23 cellular contexts compared by ENCODE assay signal in genomic region chr1:236754525-236755210, GRCh38. TPM values are rescaled to one million over a fixed set of nuclear protein-coding genes. Genes with fewer than 3 reads are reported as not detected.
DNase-seq lines count a peak whose midpoint lies in the region; ATAC-seq and TF ChIP-seq lines count a peak whose summit lies in the region.
"Had no signal": no experiment of that assay in that cellular context is flagged by ENCODE, and none has a peak within 500 bp of the region (broad histone marks: within the 10 kb centered on the region; RNA-seq: fewer than 3 reads in every experiment).

No MANE protein-coding gene starts in this region.

- peaks cover 2% of the 10 kb centered on the region for H3K79me2 ChIP-seq in trophoblast cell (ENCODE audit: control insufficient read depth, insufficient read depth, low read length, poor library complexity)

- no peaks in the 10 kb centered on the region for H3K36me3 Mint-ChIP-seq in CD14-positive monocyte
- H3K36me3 Mint-ChIP-seq: CD8-positive, alpha-beta memory T cell had no signal

- H3K14ac ChIP-seq in trophoblast cell (ENCODE audit: low read length): peak overlapping the region; percentile 8

- no peak overlapping the region for H3K4me3 Mint-ChIP-seq in CD14-positive monocyte
- H3K4me3 Mint-ChIP-seq: B cell; CD8-positive, alpha-beta memory T cell had no signal

- peaks cover 8% of the 10 kb centered on the region for H3K4me1 Mint-ChIP-seq in CD14-positive monocyte

- H2BK120ac ChIP-seq in trophoblast cell (ENCODE audit: insufficient read depth, low read length, poor library complexity): peak overlapping the region; percentile 59

- no peak for TF ChIP-seq CTCF in cardiac muscle cell (IDR thresholded peaks at IDR 0.05; ENCODE audit: low read depth, low read length)
- no peak for TF ChIP-seq CTCF in right atrium auricular region (IDR thresholded peaks at IDR 0.05)
- no peak for TF ChIP-seq CTCF in CD14-positive monocyte (IDR thresholded peaks at IDR 0.05)
- TF ChIP-seq CTCF in GM13976 (IDR thresholded peaks at IDR 0.05; ENCODE audit: borderline replicate concordance, control extremely low read depth, extremely low read depth, insufficient read depth, missing control alignments): no peak

- no peak for DNase-seq in cardiac muscle cell (ENCODE audit: low read depth in 1 of 2, low spot score in 1 of 2)
- DNase-seq in Right ventricle myocardium superior: no peak
- peak; percentile 63 for DNase-seq in ELF-1 (ENCODE audit: low read depth, low spot score)
- DNase-seq in right atrium auricular region (ENCODE audit: low spot score): no peak
- DNase-seq in trophoblast cell: no peak
- no peak for DNase-seq in CD14-positive monocyte (ENCODE audit: low spot score)
- DNase-seq in GM13976 (ENCODE audit: low spot score): no peak
- DNase-seq: CD8-positive, alpha-beta memory T cell; DMS 273 treated with DMSO at 0.1 percent for 48 hours; DND-41; Karpas-422; NCI-H1092; NCI-H1417 treated with DMSO at 0.1 percent for 48 hours; NCI-H1694 treated with DMSO at 0.1 percent for 48 hours; NCI-H2081; NCI-H2227 treated with DMSO at 0.1 percent for 48 hours; NCI-H526 treated with DMSO at 0.1 percent for 48 hours; PC-9; SHP77 had no signal

- in situ Hi-C loops in GM13976 (cut with MboI; ENCODE audit: low sequenced_read_pairs, unreplicated experiment): no loop called here

- peak overlapping the region; percentile 24 for H2BK5ac ChIP-seq in trophoblast cell (ENCODE audit: low read depth, low read length, poor library complexity)

- no peak overlapping the region for H4K12ac ChIP-seq in trophoblast cell (ENCODE audit: low read depth, low read length)

- H3K36me3 ChIP-seq in cardiac muscle cell (peaks cover 79% of the 10 kb centered on the region), right atrium auricular region (peaks cover 82% of the 10 kb centered on the region), trophoblast cell (ENCODE audit: control insufficient read depth in 1 of 2, insufficient read depth in 2 of 2, low read length in 2 of 2) (no peaks in the 10 kb centered on the region)

- H3K4me1 ChIP-seq in cardiac muscle cell (ENCODE audit: low read depth) (peaks cover 17% of the 10 kb centered on the region), right atrium auricular region (peaks cover 0 to 16% of the 10 kb centered on the region in 2 donors), trophoblast cell (ENCODE audit: control insufficient read depth in 1 of 2, insufficient read depth in 2 of 2, low read length in 2 of 2) (peaks cover 16 to 21% of the 10 kb centered on the region in 2 experiments)

- H3K9me3 ChIP-seq in cardiac muscle cell (ENCODE audit: low read depth) (no peaks in the 10 kb centered on the region), right atrium auricular region (no peaks in the 10 kb centered on the region), trophoblast cell (ENCODE audit: insufficient read depth, low read depth, low read length) (no peaks in the 10 kb centered on the region)

- H2AFZ ChIP-seq in trophoblast cell (ENCODE audit: insufficient read depth, low read length, poor library complexity): peak overlapping the region; percentile 30
- H2AFZ ChIP-seq: PC-9 had no signal

- H3K4me3 ChIP-seq in cardiac muscle cell (no peak overlapping the region), right atrium auricular region (no peak overlapping the region), trophoblast cell (ENCODE audit: low read depth, low read length) (no peak overlapping the region)
- H3K4me3 ChIP-seq: PC-9 had no signal

- no peak overlapping the region for H3K18ac ChIP-seq in trophoblast cell (ENCODE audit: low read length)

- H3K27me3 ChIP-seq in cardiac muscle cell: no peaks in the 10 kb centered on the region
- no peaks in the 10 kb centered on the region for H3K27me3 ChIP-seq in right atrium auricular region
- H3K27me3 ChIP-seq in trophoblast cell (ENCODE audit: insufficient read depth, low read length): no peaks in the 10 kb centered on the region

- no peak overlapping the region for H3K9ac ChIP-seq in trophoblast cell (ENCODE audit: low read length)

- H3K27ac ChIP-seq in cardiac muscle cell: peak overlapping the region; percentile 83
- H3K27ac ChIP-seq in right atrium auricular region: peak overlapping the region; percentile 47 to 69
- H3K27ac ChIP-seq in trophoblast cell (ENCODE audit: low read depth, low read length): peak overlapping the region; percentile 74
- H3K27ac ChIP-seq: 22Rv1, C4-2B, HL-60, PC-9 had no signal

- H3K4ac ChIP-seq in trophoblast cell (ENCODE audit: low read depth, low read length): peak overlapping the region; percentile 2

- WGBS in trophoblast cell (ENCODE audit: extremely low coverage, insufficient coverage, insufficient read length): no CpG with 5 or more reads among the region's 18 CpGs

- H3K79me1 ChIP-seq in trophoblast cell (ENCODE audit: low read length): peaks cover 14% of the 10 kb centered on the region

- peak overlapping the region; percentile 37 for H2BK12ac ChIP-seq in trophoblast cell (ENCODE audit: low read length)

- intact Hi-C loops in Right ventricle myocardium superior (cut with DNase I): no loop called here
- intact Hi-C loops in CD14-positive monocyte (cut with micrococcal nuclease): no loop called here

- H4K91ac ChIP-seq in trophoblast cell (ENCODE audit: low read depth, low read length): peak overlapping the region; percentile 47

- H3K27ac Mint-ChIP-seq in CD14-positive monocyte: no peak overlapping the region
- H3K27ac Mint-ChIP-seq: B cell; CD8-positive, alpha-beta memory T cell had no signal

- no peak overlapping the region for H3K23ac ChIP-seq in trophoblast cell (ENCODE audit: low read length)

- no peaks in the 10 kb centered on the region for H3K9me3 Mint-ChIP-seq in CD14-positive monocyte
- H3K9me3 Mint-ChIP-seq: CD8-positive, alpha-beta memory T cell had no signal

- peak overlapping the region; percentile 34 for H3K4me2 ChIP-seq in trophoblast cell (ENCODE audit: low read length)
- H3K4me2 ChIP-seq: PC-9 had no signal

- peaks cover 0 to 6% (median 5%) of the 10 kb centered on the region in 3 donors for H3K27me3 Mint-ChIP-seq in CD14-positive monocyte (ENCODE audit: low read depth in 3 of 3)

- peak overlapping the region; percentile 14 for H4K8ac ChIP-seq in trophoblast cell (ENCODE audit: low read depth, low read length)

- H2AK5ac ChIP-seq in trophoblast cell (ENCODE audit: low read length): peak overlapping the region; percentile 1

- no peak for ATAC-seq in Right ventricle myocardium superior (ENCODE audit: poor library complexity)

RNA-seq across cellular contexts. Expression of gene MTR, which starts 40.4 kb away (rescaled TPM):
- total RNA-seq in cardiac muscle cell: 34.5 and 61.7 TPM in 2 replicates
- polyA plus RNA-seq in cardiac muscle cell: 23.9 and 45.9 TPM in 2 replicates
- total RNA-seq in Right ventricle myocardium superior: 47.2 TPM
- 10 to 100 TPM; 21.8 to 30.4 TPM for total RNA-seq in right atrium auricular region
- 11.3 and 12.1 TPM in 2 replicates for polyA plus RNA-seq in trophoblast cell (2013)
- 1 to 10 TPM; 3.4 to 5.4 TPM for polyA plus RNA-seq in CD14-positive monocyte
